ENCODE assay signal across 18 cellular contexts in genomic region chr18:62370386-62370785, GRCh38. TPM values are rescaled to one million over a fixed set of nuclear protein-coding genes. Genes with fewer than 3 reads are reported as not detected.
DNase-seq lines count a peak whose midpoint lies in the region; ATAC-seq, FAIRE-seq and TF ChIP-seq lines count a peak whose summit lies in the region.
"Had no signal": no experiment of that assay in that cellular context is flagged by ENCODE, and none has a peak within 500 bp of the region (broad histone marks: within the 10 kb centered on the region; RNA-seq: fewer than 3 reads in every experiment).

No MANE protein-coding gene starts in this region.

- no peak for FAIRE-seq in K562 (lab: Jason Lieb, UNC)

- 2% methylated on average over 4 of the region's 4 CpGs for WGBS in K562 (ENCODE audit: insufficient coverage, low coverage, missing lambda C conversion rate)

- peak overlapping the region; percentile 67 for H3K27ac Mint-ChIP-seq in T-helper 2 cell treated with Interferon-gamma antibody and Interleukin-4, amounts not matched to agents 5 μg/mL and 100 μg/mL, for 36 hours
- no peak overlapping the region for H3K27ac Mint-ChIP-seq in stimulated activated memory B cell treated with anti-CD40 and anti-IgM and Interleukin-4, amounts not matched to agents 10 μg/mL and 1 μg/mL and 100 μg/mL, for 72 hours
- H3K27ac Mint-ChIP-seq: B cell; CD8-positive, alpha-beta T cell had no signal

- H4K20me1 ChIP-seq in Karpas-422 (ENCODE audit: insufficient read depth, low read depth, low read length), result no peaks in the 10 kb centered on the region
- H4K20me1 ChIP-seq in K562 (replicated peaks; ENCODE audit: control insufficient read depth, insufficient read depth, low read length), result no peaks in the 10 kb centered on the region

- no peaks in the 10 kb centered on the region for H3K27me3 Mint-ChIP-seq in T-helper 2 cell treated with Interferon-gamma antibody and Interleukin-4, amounts not matched to agents 5 μg/mL and 100 μg/mL, for 36 hours (ENCODE audit: low read depth)
- peaks cover 9% of the 10 kb centered on the region for H3K27me3 Mint-ChIP-seq in stimulated activated memory B cell treated with anti-CD40 and anti-IgM and Interleukin-4, amounts not matched to agents 10 μg/mL and 1 μg/mL and 100 μg/mL, for 72 hours

- in situ Hi-C loops in K562 (cut with MboI), result no loop called here

- TF ChIP-seq CTCF in K562 (IDR thresholded peaks at IDR 0.05 in 2 of 3, conservative IDR thresholded peaks at IDR 0.05 in 1 of 3; ENCODE audit: insufficient read depth in 2 of 3, low read depth in 1 of 3, low read length in 3 of 3), result no peak

- POLR2A ChIA-PET in K562 (lab: Yijun Ruan, JAX), result no interaction called here

- peak overlapping the region; percentile 38 for H2AFZ ChIP-seq in ACC112 (ENCODE audit: low read length, unreplicated experiment)
- H2AFZ ChIP-seq in Karpas-422 (ENCODE audit: low read length), result no peak overlapping the region
- H2AFZ ChIP-seq in K562 (ENCODE audit: low read depth, low read length), result no peak overlapping the region

- no peak for DNase-seq in T-helper 2 cell treated with Interferon-gamma antibody and Interleukin-4, amounts not matched to agents 5 μg/mL and 100 μg/mL, for 36 hours (ENCODE audit: low spot score)
- DNase-seq in T-helper 2 cell, result no peak
- DNase-seq in Karpas-422, result no peak
- DNase-seq in K562 (ENCODE audit: extremely low read depth in 1 of 4, low spot score in 3 of 4), result no peak
- no peak for DNase-seq in CD1c-positive myeloid dendritic cell (ENCODE audit: extremely low spot score)
- DNase-seq: 8988T; CD8-positive, alpha-beta T cell; DMS79 treated with DMSO at 0.1 percent for 48 hours; H7; NCI-H1417 treated with DMSO at 0.1 percent for 48 hours; NCI-H1930; NCI-H345; NCI-H524 treated with DMSO at 0.1 percent for 48 hours had no signal

- no peaks in the 10 kb centered on the region for H3K79me2 ChIP-seq in ACC112 (ENCODE audit: control insufficient read depth, insufficient read depth, low read length, unreplicated experiment)
- no peaks in the 10 kb centered on the region for H3K79me2 ChIP-seq in Karpas-422 (ENCODE audit: low read length)
- no peaks in the 10 kb centered on the region for H3K79me2 ChIP-seq in K562 (ENCODE audit: control insufficient read depth, insufficient read depth, low read length)

- H3K4me3 ChIP-seq in ACC112 (ENCODE audit: low read depth, low read length) (no peak overlapping the region), Karpas-422 (ENCODE audit: low read length) (no peak overlapping the region), K562 (no peak overlapping the region)

- intact Hi-C loops in K562 (cut with micrococcal nuclease), result no loop called here

- H3K27ac ChIP-seq in ACC112 (ENCODE audit: low read depth, low read length) (no peak overlapping the region), Karpas-422 (ENCODE audit: low read length) (peak overlapping the region; percentile 92), K562 (ENCODE audit: extremely low read depth, low read depth, low read length) (no peak overlapping the region)
- H3K27ac ChIP-seq: HL-60 had no signal

- peaks cover 47% of the 10 kb centered on the region for H3K4me1 Mint-ChIP-seq in T-helper 2 cell treated with Interferon-gamma antibody and Interleukin-4, amounts not matched to agents 5 μg/mL and 100 μg/mL, for 36 hours (ENCODE audit: low read depth)
- H3K4me1 Mint-ChIP-seq in stimulated activated memory B cell treated with anti-CD40 and anti-IgM and Interleukin-4, amounts not matched to agents 10 μg/mL and 1 μg/mL and 100 μg/mL, for 72 hours, result peaks cover 10% of the 10 kb centered on the region

- H3K9me3 Mint-ChIP-seq in T-helper 2 cell treated with Interferon-gamma antibody and Interleukin-4, amounts not matched to agents 5 μg/mL and 100 μg/mL, for 36 hours, result no peaks in the 10 kb centered on the region
- H3K9me3 Mint-ChIP-seq in stimulated activated memory B cell treated with anti-CD40 and anti-IgM and Interleukin-4, amounts not matched to agents 10 μg/mL and 1 μg/mL and 100 μg/mL, for 72 hours, result no peaks in the 10 kb centered on the region
- H3K9me3 Mint-ChIP-seq: CD8-positive, alpha-beta T cell had no signal

- TF ChIP-seq EP300 in K562 (IDR thresholded peaks at IDR 0.05; ENCODE audit: low read length), result no peak

- H3K9me2 ChIP-seq in Karpas-422 (replicated peaks; ENCODE audit: insufficient read depth, low read length), result no peaks in the 10 kb centered on the region

- H3K9ac ChIP-seq in Karpas-422 (ENCODE audit: low read length), result no peak overlapping the region
- H3K9ac ChIP-seq in K562 (ENCODE audit: insufficient read depth in 1 of 2, low read depth in 2 of 2, low read length in 2 of 2), result no peak overlapping the region

- no TSS peak for BruUV-seq in K562 (replicated peaks; lab: Mats Ljungman, UMichigan)

- H3K36me3 Mint-ChIP-seq in T-helper 2 cell treated with Interferon-gamma antibody and Interleukin-4, amounts not matched to agents 5 μg/mL and 100 μg/mL, for 36 hours (ENCODE audit: low read depth), result peaks cover 60% of the 10 kb centered on the region
- no peaks in the 10 kb centered on the region for H3K36me3 Mint-ChIP-seq in stimulated activated memory B cell treated with anti-CD40 and anti-IgM and Interleukin-4, amounts not matched to agents 10 μg/mL and 1 μg/mL and 100 μg/mL, for 72 hours
- H3K36me3 Mint-ChIP-seq: CD8-positive, alpha-beta T cell had no signal

- no peak for TF ChIP-seq RAD21 in K562 (CRISPR knock-in tag; conservative IDR thresholded peaks at IDR 0.05 in 1 of 2, IDR thresholded peaks at IDR 0.05 in 1 of 2)

- no peaks in the 10 kb centered on the region for H3K36me3 ChIP-seq in ACC112 (ENCODE audit: insufficient read depth, low read length)
- H3K36me3 ChIP-seq in Karpas-422 (ENCODE audit: insufficient read depth, low read length), result no peaks in the 10 kb centered on the region
- no peaks in the 10 kb centered on the region for H3K36me3 ChIP-seq in K562 (ENCODE audit: control insufficient read depth, insufficient read depth, low read length)

- no peak for ATAC-seq in K562
- ATAC-seq in stimulated activated memory B cell treated with anti-CD40 and anti-IgM and Interleukin-4, amounts not matched to agents 10 μg/mL and 1 μg/mL and 100 μg/mL, for 72 hours, result no peak
- no peak for ATAC-seq in HG03039 (IDR thresholded peaks at IDR 0.05; ENCODE audit: unreplicated experiment)
- ATAC-seq: CD8-positive, alpha-beta T cell had no signal

- peak overlapping the region; percentile 34 for H3K4me3 Mint-ChIP-seq in T-helper 2 cell treated with Interferon-gamma antibody and Interleukin-4, amounts not matched to agents 5 μg/mL and 100 μg/mL, for 36 hours
- no peak overlapping the region for H3K4me3 Mint-ChIP-seq in stimulated activated memory B cell treated with anti-CD40 and anti-IgM and Interleukin-4, amounts not matched to agents 10 μg/mL and 1 μg/mL and 100 μg/mL, for 72 hours
- H3K4me3 Mint-ChIP-seq: B cell; CD8-positive, alpha-beta T cell had no signal

- no peaks in the 10 kb centered on the region for H3K9me1 ChIP-seq in K562 (ENCODE audit: control insufficient read depth, insufficient read depth, low read length)

- TF ChIP-seq POLR2A in K562 (conservative IDR thresholded peaks at IDR 0.05), result no peak

- CTCF ChIA-PET in K562 (lab: Yijun Ruan, JAX; ENCODE audit: low intra/inter-chr PET ratio), result interaction anchor here (0.6 kb wide), 1 partner anchor 614 kb away, joined by 3 read pairs; no protein-coding TSS in a partner anchor

- H3K4me2 ChIP-seq in Karpas-422 (ENCODE audit: low read depth, low read length, poor library complexity, severe bottlenecking) (peak overlapping the region; percentile 84), K562 (ENCODE audit: insufficient read depth, low read length) (no peak overlapping the region)

- no peaks in the 10 kb centered on the region for H3K27me3 ChIP-seq in ACC112 (ENCODE audit: insufficient read depth, low read length)
- no peaks in the 10 kb centered on the region for H3K27me3 ChIP-seq in Karpas-422 (ENCODE audit: low read length)
- H3K27me3 ChIP-seq in K562 (ENCODE audit: control insufficient read depth in 2 of 2, insufficient read depth in 2 of 2, low read length in 2 of 2), result peaks cover 9 to 36% of the 10 kb centered on the region in 2 experiments

- no peaks in the 10 kb centered on the region for H3K9me3 ChIP-seq in Karpas-422 (ENCODE audit: low read length)
- no peaks in the 10 kb centered on the region for H3K9me3 ChIP-seq in K562 (replicated peaks; ENCODE audit: control insufficient read depth, insufficient read depth, low read depth, low read length)

- no peaks in the 10 kb centered on the region for H3K4me1 ChIP-seq in ACC112 (ENCODE audit: control insufficient read depth, insufficient read depth, low read length, unreplicated experiment)
- H3K4me1 ChIP-seq in Karpas-422 (ENCODE audit: low read length), result peaks cover 59% of the 10 kb centered on the region
- H3K4me1 ChIP-seq in K562 (replicated peaks in 1 of 2; ENCODE audit: control insufficient read depth in 2 of 2, insufficient read depth in 2 of 2, low read length in 2 of 2), result no peaks in the 10 kb centered on the region

TF ChIP-seq in K562, 482 proteins besides CTCF, POLR2A, EP300 and RAD21 (continues in another document):
- no peak for TF ChIP-seq PTTG1 (tag; IDR thresholded peaks at IDR 0.05; ENCODE audit: low read depth)
- peak; percentile 66 for TF ChIP-seq CBX2 (IDR thresholded peaks at IDR 0.05; ENCODE audit: insufficient read depth, low read length, poor library complexity, severe bottlenecking)
- peak; percentile 38 for TF ChIP-seq CBX8 (IDR thresholded peaks at IDR 0.05; ENCODE audit: borderline replicate concordance, extremely low read depth, low read depth, low read length, poor library complexity, severe bottlenecking)
- no peak for TF ChIP-seq CTBP1 (IDR thresholded peaks at IDR 0.05; ENCODE audit: borderline replicate concordance)

RNA-seq across cellular contexts. Expression of gene TNFRSF11A, which starts 45.3 kb away (rescaled TPM):
- 1.0 and 1.2 TPM in 2 replicates for total RNA-seq in Karpas-422 (2014; rRNA removed; shearing (Covaris generic); ENCODE audit: low replicate concordance)
- 0.23 TPM in 1 of 2 replicates, not detected in the other for total RNA-seq in K562 (2011; cell fraction: chromatin; rRNA removed; ENCODE audit: low replicate concordance)
- not detected in 2 replicates for total RNA-seq in K562 (2011; cell fraction: nucleolus; rRNA removed)
- total RNA-seq in K562 (2011; cell fraction: nucleoplasm; rRNA removed), result 0.15 TPM in 1 of 2 replicates, not detected in the other
- not detected in 2 replicates for total RNA-seq in K562 (2014; rRNA removed)
- not detected in 2 replicates for total RNA-seq in K562 (2014; rRNA removed; fragmentation: Illumina TruSeq; extraction: Trizol)
- not detected in 2 replicates for total RNA-seq in K562 (2015; rRNA removed; fragmentation: Illumina TruSeq; extraction: Trizol)
- 0.04 TPM in 2 replicates for total RNA-seq in K562 (2021)
- polyA plus RNA-seq in K562 (2011; rRNA removed), result 0.05 and 0.06 TPM in 2 replicates
- polyA plus RNA-seq in K562 (2011; cell fraction: cytosol; rRNA removed), result 0.01 and 0.04 TPM in 2 replicates
- polyA plus RNA-seq in K562 (2011; cell fraction: nucleus; rRNA removed), result 0.01 and 0.04 TPM in 2 replicates
- 0.04 and 0.12 TPM in 2 replicates for polyA plus RNA-seq in K562 (2012)
- 0.03 TPM in 1 of 2 replicates, not detected in the other for polyA plus RNA-seq in K562 (2014; fragmentation: Illumina TruSeq; extraction: Trizol)
- not detected for polyA plus RNA-seq in K562 (2014; fragmentation: Nextera tagmentation; extraction: Ambion mirVana)
- polyA plus RNA-seq in K562 (2014; rRNA removed), result 0.03 TPM in 1 of 2 replicates, not detected in the other
- polyA minus RNA-seq in K562 (2011; rRNA and poly(A)+ RNA removed), result 0.06 and 0.11 TPM in 2 replicates
- polyA minus RNA-seq in K562 (2011; cell fraction: cytosol; rRNA and poly(A)+ RNA removed), result 0.67 TPM in 1 of 2 replicates, not detected in the other
- not detected in 2 replicates for polyA minus RNA-seq in K562 (2011; cell fraction: nucleus; rRNA and poly(A)+ RNA removed)
